1 cellular context compared by ENCODE assay signal in the genomic region with DNA sequence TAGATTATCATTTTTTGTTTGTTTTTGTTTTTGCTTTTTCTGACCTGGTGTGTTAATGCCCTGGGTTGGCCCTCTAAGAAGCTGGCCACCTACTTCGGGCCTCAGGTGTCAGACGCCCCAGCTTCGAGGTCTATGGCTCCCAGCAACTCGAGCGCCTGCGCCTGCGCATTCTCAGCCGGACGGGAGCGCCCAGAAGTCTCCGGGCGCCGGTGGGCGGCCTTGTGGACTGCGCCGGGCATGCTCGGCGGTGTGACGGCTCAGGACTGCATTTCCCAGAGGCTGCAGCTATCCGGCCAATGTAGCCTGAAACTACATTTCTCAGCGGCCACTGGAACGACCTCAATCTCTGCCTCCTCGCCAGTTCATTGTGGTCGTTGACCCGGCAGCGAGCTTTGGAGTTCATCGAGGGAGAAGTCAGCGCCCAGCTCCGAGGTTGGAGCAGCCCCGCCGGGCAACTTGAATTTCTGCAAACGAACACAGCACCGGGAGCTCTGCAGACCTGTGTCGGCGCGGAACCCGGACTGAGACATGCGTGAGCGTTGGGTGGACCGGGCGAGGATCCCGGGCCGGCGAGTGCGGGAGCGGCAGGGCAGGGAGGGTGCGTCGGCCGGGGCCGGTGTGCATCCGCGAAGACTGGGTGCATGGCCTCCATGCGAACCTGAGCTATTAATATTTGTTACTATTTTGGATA.
TF ChIP-seq lines count a peak whose summit lies in the region.

A gene (plus strand): TSS at position 219 of the 691 bp plus-strand sequence. CDS start 3,045 bp downstream, outside the sequence.

TF ChIP-seq in HepG2, 621 proteins besides CTCF, POLR2A, EP300 and RAD21 (continued from another document):
- TF ChIP-seq, protein P1, sequence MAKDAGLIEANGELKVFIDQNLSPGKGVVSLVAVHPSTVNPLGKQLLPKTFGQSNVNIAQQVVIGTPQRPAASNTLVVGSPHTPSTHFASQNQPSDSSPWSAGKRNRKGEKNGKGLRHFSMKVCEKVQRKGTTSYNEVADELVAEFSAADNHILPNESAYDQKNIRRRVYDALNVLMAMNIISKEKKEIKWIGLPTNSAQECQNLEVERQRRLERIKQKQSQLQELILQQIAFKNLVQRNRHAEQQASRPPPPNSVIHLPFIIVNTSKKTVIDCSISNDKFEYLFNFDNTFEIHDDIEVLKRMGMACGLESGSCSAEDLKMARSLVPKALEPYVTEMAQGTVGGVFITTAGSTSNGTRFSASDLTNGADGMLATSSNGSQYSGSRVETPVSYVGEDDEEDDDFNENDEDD (CRISPR knock-in tag; IDR thresholded peaks at IDR 0.05; ENCODE audit: borderline replicate concordance): peak; percentile 49; the same call in 1 of the 2 replicates
- TF ChIP-seq SP1 (IDR thresholded peaks at IDR 0.05): no peak
- no peak for TF ChIP-seq SP1 (CRISPR knock-in tag; IDR thresholded peaks at IDR 0.05)
- TF ChIP-seq, protein P2, sequence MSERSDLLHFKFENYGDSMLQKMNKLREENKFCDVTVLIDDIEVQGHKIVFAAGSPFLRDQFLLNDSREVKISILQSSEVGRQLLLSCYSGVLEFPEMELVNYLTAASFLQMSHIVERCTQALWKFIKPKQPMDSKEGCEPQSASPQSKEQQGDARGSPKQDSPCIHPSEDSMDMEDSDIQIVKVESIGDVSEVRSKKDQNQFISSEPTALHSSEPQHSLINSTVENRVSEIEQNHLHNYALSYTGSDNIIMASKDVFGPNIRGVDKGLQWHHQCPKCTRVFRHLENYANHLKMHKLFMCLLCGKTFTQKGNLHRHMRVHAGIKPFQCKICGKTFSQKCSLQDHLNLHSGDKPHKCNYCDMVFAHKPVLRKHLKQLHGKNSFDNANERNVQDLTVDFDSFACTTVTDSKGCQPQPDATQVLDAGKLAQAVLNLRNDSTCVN (CRISPR knock-in tag; IDR thresholded peaks at IDR 0.05; ENCODE audit: borderline replicate concordance): peak; percentile 59; the same call in 1 of the 2 replicates
- no peak for TF ChIP-seq STAT5B (CRISPR knock-in tag; IDR thresholded peaks at IDR 0.05)
- no peak for TF ChIP-seq SP140L (CRISPR knock-in tag; IDR thresholded peaks at IDR 0.05; ENCODE audit: borderline replicate concordance)
- no peak for TF ChIP-seq KLF12 (CRISPR knock-in tag; IDR thresholded peaks at IDR 0.05; ENCODE audit: borderline replicate concordance)
- TF ChIP-seq, protein P3, sequence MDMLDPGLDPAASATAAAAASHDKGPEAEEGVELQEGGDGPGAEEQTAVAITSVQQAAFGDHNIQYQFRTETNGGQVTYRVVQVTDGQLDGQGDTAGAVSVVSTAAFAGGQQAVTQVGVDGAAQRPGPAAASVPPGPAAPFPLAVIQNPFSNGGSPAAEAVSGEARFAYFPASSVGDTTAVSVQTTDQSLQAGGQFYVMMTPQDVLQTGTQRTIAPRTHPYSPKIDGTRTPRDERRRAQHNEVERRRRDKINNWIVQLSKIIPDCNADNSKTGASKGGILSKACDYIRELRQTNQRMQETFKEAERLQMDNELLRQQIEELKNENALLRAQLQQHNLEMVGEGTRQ (IDR thresholded peaks at IDR 0.05; ENCODE audit: low read depth, low read length): no peak
- TF ChIP-seq, protein P3 (CRISPR knock-in tag; IDR thresholded peaks at IDR 0.05; ENCODE audit: borderline replicate concordance): no peak
- no peak for TF ChIP-seq ZNF572 (CRISPR knock-in tag; IDR thresholded peaks at IDR 0.05)
- no peak for TF ChIP-seq ZNF629 (CRISPR knock-in tag; conservative IDR thresholded peaks at IDR 0.05)
- TF ChIP-seq TRIM24 (CRISPR knock-in tag; IDR thresholded peaks at IDR 0.05): no peak
- no peak for TF ChIP-seq ATAD3A (CRISPR knock-in tag; IDR thresholded peaks at IDR 0.05)
- TF ChIP-seq ZFP37 (CRISPR knock-in tag; IDR thresholded peaks at IDR 0.05; ENCODE audit: borderline replicate concordance): no peak
- no peak for TF ChIP-seq ZFYVE20 (CRISPR knock-in tag; IDR thresholded peaks at IDR 0.05; ENCODE audit: borderline replicate concordance, low read depth)
- TF ChIP-seq, protein P4, sequence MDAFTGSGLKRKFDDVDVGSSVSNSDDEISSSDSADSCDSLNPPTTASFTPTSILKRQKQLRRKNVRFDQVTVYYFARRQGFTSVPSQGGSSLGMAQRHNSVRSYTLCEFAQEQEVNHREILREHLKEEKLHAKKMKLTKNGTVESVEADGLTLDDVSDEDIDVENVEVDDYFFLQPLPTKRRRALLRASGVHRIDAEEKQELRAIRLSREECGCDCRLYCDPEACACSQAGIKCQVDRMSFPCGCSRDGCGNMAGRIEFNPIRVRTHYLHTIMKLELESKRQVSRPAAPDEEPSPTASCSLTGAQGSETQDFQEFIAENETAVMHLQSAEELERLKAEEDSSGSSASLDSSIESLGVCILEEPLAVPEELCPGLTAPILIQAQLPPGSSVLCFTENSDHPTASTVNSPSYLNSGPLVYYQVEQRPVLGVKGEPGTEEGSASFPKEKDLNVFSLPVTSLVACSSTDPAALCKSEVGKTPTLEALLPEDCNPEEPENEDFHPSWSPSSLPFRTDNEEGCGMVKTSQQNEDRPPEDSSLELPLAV (CRISPR knock-in tag; conservative IDR thresholded peaks at IDR 0.05; ENCODE audit: low read depth): no peak
- TF ChIP-seq ETV5 (CRISPR knock-in tag; IDR thresholded peaks at IDR 0.05; ENCODE audit: borderline replicate concordance): 0 out of 2 replicates have a peak, but pooled peaks have one; percentile 19
- TF ChIP-seq ZNF224 (CRISPR knock-in tag; IDR thresholded peaks at IDR 0.05): peak; percentile 81; the same call in 1 of the 2 replicates
